ENCODE assay signal across 12 cellular contexts in the genomic region with DNA sequence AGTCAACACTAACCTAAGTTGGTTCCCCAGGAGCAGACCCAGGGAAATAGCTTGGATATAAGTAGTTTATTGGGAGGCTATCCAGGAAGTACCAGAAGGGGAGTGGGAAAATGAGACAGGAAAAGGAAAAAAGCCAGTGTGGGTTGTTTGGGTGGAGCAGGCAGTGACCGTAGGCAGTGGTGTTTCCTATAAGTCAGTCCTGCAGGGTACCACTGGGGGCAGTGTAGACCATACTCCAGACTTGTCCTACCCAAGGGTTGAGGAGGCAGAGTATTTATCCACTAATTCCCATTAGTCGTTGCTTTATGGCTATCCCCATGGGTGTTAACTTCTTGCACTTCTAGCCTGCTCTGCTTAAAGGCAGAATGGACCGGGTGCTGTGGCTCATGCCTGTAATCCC. TPM values are rescaled to one million over a fixed set of nuclear protein-coding genes. Genes with fewer than 3 reads are reported as not detected.
DNase-seq lines count a peak whose midpoint lies in the region; ATAC-seq, FAIRE-seq and TF ChIP-seq lines count a peak whose summit lies in the region.
"Had no signal": no experiment of that assay in that cellular context is flagged by ENCODE, and none has a peak within 500 bp of the region (broad histone marks: within the 10 kb centered on the region; RNA-seq: fewer than 3 reads in every experiment).

No MANE protein-coding gene starts in this region.

- TF ChIP-seq CTCF in D721Med (IDR thresholded peaks at IDR 0.05; ENCODE audit: insufficient read depth, missing control alignments) (peak; percentile 75), HL-60 (IDR thresholded peaks at IDR 0.05; ENCODE audit: insufficient read depth, low read length) (peak; percentile 45), VCaP (conservative IDR thresholded peaks at IDR 0.05) (peak; percentile 55), left lung (IDR thresholded peaks at IDR 0.05) (no peak)

- DNase-seq in D721Med (ENCODE audit: insufficient read length, low spot score) (no peak), HL-60 (ENCODE audit: low read depth in 1 of 2, low spot score in 1 of 2) (no peak), left lung (no peak), midbrain (lab: John Stamatoyannopoulos, UW) (no peak)
- DNase-seq: caudate nucleus, NCI-H2107 had no signal

- H3K27ac ChIP-seq in HL-60 (replicated peaks) (no peak overlapping the region), VCaP (no peak overlapping the region), left lung (no peak overlapping the region)

- ATAC-seq in left lung: peak; percentile 53
- no peak for ATAC-seq in GM18861 (IDR thresholded peaks at IDR 0.05; ENCODE audit: unreplicated experiment)
- no peak for ATAC-seq in HG03108 (IDR thresholded peaks at IDR 0.05; ENCODE audit: unreplicated experiment)
- no peak for ATAC-seq in HG02678 (IDR thresholded peaks at IDR 0.05; ENCODE audit: unreplicated experiment)

- intact Hi-C loops in left lung (cut with DNase I): no loop called here

- H3K27me3 ChIP-seq in HL-60 (ENCODE audit: insufficient read depth, poor library complexity, severe bottlenecking): no peaks in the 10 kb centered on the region
- H3K27me3 ChIP-seq in left lung: no peaks in the 10 kb centered on the region

- H3K9me3 ChIP-seq in left lung: no peaks in the 10 kb centered on the region

- H3K4me3 ChIP-seq in HL-60 (replicated peaks; ENCODE audit: insufficient read depth, low read length): no peak overlapping the region
- H3K4me3 ChIP-seq in left lung: no peak overlapping the region

- H3K4me1 ChIP-seq in left lung: no peaks in the 10 kb centered on the region

- H3K36me3 ChIP-seq in left lung: no peaks in the 10 kb centered on the region

- FAIRE-seq in D721Med (lab: Jason Lieb, UNC): no peak
- FAIRE-seq: GM12891 had no signal

RNA-seq across cellular contexts. Expression of a gene that starts 6.4 kb away (rescaled TPM):
- total RNA-seq in left lung: 1 to 10 TPM in 1 of 2 donors, not detected in 1; 1.8 TPM
- total RNA-seq: activated CD8-positive, alpha-beta memory T cell treated with anti-CD3 and anti-CD28 coated beads for 36 hours had no signal

Comparison
In these comparisons a context has a peak if more than half of its experiments do, and no peak if none do; other contexts are left out.
1. CTCF ChIP-seq: peak in D721Med (single experiment), HL-60 (single experiment) and VCaP (single experiment); none in left lung (0 of 2).